14 cellular contexts compared by ENCODE assay signal in genomic region chr1:203447147-203447546, GRCh38. TPM values are rescaled to one million over a fixed set of nuclear protein-coding genes. Genes with fewer than 3 reads are reported as not detected.
"Had no signal": no experiment of that assay in that cellular context is flagged by ENCODE, and none has a peak within 500 bp of the region (broad histone marks: within the 10 kb centered on the region; RNA-seq: fewer than 3 reads in every experiment).

No MANE protein-coding gene starts in this region.

- H3K27me3 ChIP-seq: body of pancreas, gastroesophageal sphincter had no signal

- H3K4me1 ChIP-seq: body of pancreas had no signal

- H3K4me3 Mint-ChIP-seq: activated naive CD4-positive, alpha-beta T cell treated with anti-CD3 and anti-CD28 coated beads, Interleukin-2, amount 50 U/mL, for 24 hours; mesothelial cell of epicardium; stimulated activated memory B cell treated with anti-CD40 and anti-IgM and Interleukin-4, amounts not matched to agents 10 μg/mL and 1 μg/mL and 100 μg/mL, for 72 hours; T-helper 1 cell treated with Interleukin-12 subunit alpha and Interleukin-12 subunit beta and Interleukin-4 antibody, amounts not matched to agents 30 μg/mL and 1 μg/mL, for 36 hours had no signal

- H3K9me3 Mint-ChIP-seq: activated naive CD4-positive, alpha-beta T cell treated with anti-CD3 and anti-CD28 coated beads, Interleukin-2, amount 50 U/mL, for 24 hours; T-helper 1 cell treated with Interleukin-12 subunit alpha and Interleukin-12 subunit beta and Interleukin-4 antibody, amounts not matched to agents 30 μg/mL and 1 μg/mL, for 36 hours had no signal

- H3K4me3 ChIP-seq: body of pancreas, gastroesophageal sphincter had no signal

- DNase-seq: activated CD4-positive, CD25-positive, alpha-beta regulatory T cell; activated effector memory CD4-positive, alpha-beta T cell treated with Interleukin-2 at 50 U/mL for 16 hours; activated T-cell treated with anti-CD3 and anti-CD28 coated beads, Interleukin-2, amount 50 U/mL, for 1 hour; body of pancreas; central memory CD4-positive, alpha-beta T cell; trophoblast cell had no signal

- H3K27ac ChIP-seq: body of pancreas had no signal

- H3K36me3 Mint-ChIP-seq: mesothelial cell of epicardium; stimulated activated memory B cell treated with anti-CD40 and anti-IgM and Interleukin-4, amounts not matched to agents 10 μg/mL and 1 μg/mL and 100 μg/mL, for 72 hours had no signal

- H3K27ac Mint-ChIP-seq: activated naive CD4-positive, alpha-beta T cell treated with anti-CD3 and anti-CD28 coated beads, Interleukin-2, amount 50 U/mL, for 24 hours; mesothelial cell of epicardium; stimulated activated memory B cell treated with anti-CD40 and anti-IgM and Interleukin-4, amounts not matched to agents 10 μg/mL and 1 μg/mL and 100 μg/mL, for 72 hours; T-helper 1 cell treated with Interleukin-12 subunit alpha and Interleukin-12 subunit beta and Interleukin-4 antibody, amounts not matched to agents 30 μg/mL and 1 μg/mL, for 36 hours had no signal

- H3K36me3 ChIP-seq: gastroesophageal sphincter had no signal

- H3K4me1 Mint-ChIP-seq: activated naive CD4-positive, alpha-beta T cell treated with anti-CD3 and anti-CD28 coated beads, Interleukin-2, amount 50 U/mL, for 24 hours; stimulated activated memory B cell treated with anti-CD40 and anti-IgM and Interleukin-4, amounts not matched to agents 10 μg/mL and 1 μg/mL and 100 μg/mL, for 72 hours had no signal

RNA-seq across cellular contexts. Expression of gene PRELP, which starts 28.5 kb away (rescaled TPM):
- total RNA-seq: epithelial cell of proximal tubule had no signal

RNA-seq across cellular contexts. Expression of gene OPTC, which starts 46.8 kb away (rescaled TPM):
- total RNA-seq: body of pancreas, epithelial cell of proximal tubule, gastroesophageal sphincter, kidney epithelial cell, lower leg skin, mesothelial cell of epicardium had no signal
